16 cellular contexts compared by ENCODE assay signal in genomic region chr2:7375901-7376300, GRCh38.
DNase-seq lines count a peak whose midpoint lies in the region; ATAC-seq and TF ChIP-seq lines count a peak whose summit lies in the region.
"Had no signal": no experiment of that assay in that cellular context is flagged by ENCODE, and none has a peak within 500 bp of the region (broad histone marks: within the 10 kb centered on the region; RNA-seq: fewer than 3 reads in every experiment).

No MANE protein-coding gene starts in this region.

- H3K4me3 ChIP-seq in osteoblast (ENCODE audit: insufficient read depth, low read length) = no peak overlapping the region
- H3K4me3 ChIP-seq: HAP-1 had no signal

- intact Hi-C loops in activated CD4-positive, alpha-beta T cell treated with anti-CD3 and anti-CD28 coated beads for 36 hours (cut with DNase I, micrococcal nuclease) = no loop called here

- no peak overlapping the region for H3K27ac Mint-ChIP-seq in activated CD4-positive, alpha-beta T cell treated with anti-CD3 and anti-CD28 coated beads for 36 hours
- H3K27ac Mint-ChIP-seq: CD4-positive, alpha-beta T cell; IgD-negative memory B cell had no signal

- POLR2A ChIA-PET in activated CD4-positive, alpha-beta T cell treated with anti-CD3 and anti-CD28 coated beads for 36 hours (lab: Charles Lee) = no interaction called here

- no peaks in the 10 kb centered on the region for H3K36me3 ChIP-seq in osteoblast (ENCODE audit: insufficient read depth, low read length)
- H3K36me3 ChIP-seq: BE2C, HAP-1 had no signal

- H3K9me3 Mint-ChIP-seq in activated CD4-positive, alpha-beta T cell treated with anti-CD3 and anti-CD28 coated beads for 36 hours (ENCODE audit: low read depth) = no peaks in the 10 kb centered on the region
- H3K9me3 Mint-ChIP-seq: IgD-negative memory B cell had no signal

- H3K4me2 ChIP-seq in osteoblast (ENCODE audit: insufficient read depth, low read length) = no peak overlapping the region

- no peaks in the 10 kb centered on the region for H3K36me3 Mint-ChIP-seq in activated CD4-positive, alpha-beta T cell treated with anti-CD3 and anti-CD28 coated beads for 36 hours (ENCODE audit: low read depth)

- H2AFZ ChIP-seq in osteoblast (ENCODE audit: low read length) = no peak overlapping the region

- H3K4me1 ChIP-seq in osteoblast (ENCODE audit: insufficient read depth, low read length) = no peaks in the 10 kb centered on the region
- H3K4me1 ChIP-seq: Caco-2, HAP-1 had no signal

- peak; percentile 79 for DNase-seq in G401 (ENCODE audit: low spot score)
- DNase-seq in NCI-H2171 (lab: John Stamatoyannopoulos, UW) = peak; percentile 22
- peak; percentile 19 for DNase-seq in NCI-H69 (lab: John Stamatoyannopoulos, UW)
- peak; percentile 61 for DNase-seq in cerebellum (ENCODE audit: low spot score)
- DNase-seq in activated CD4-positive, alpha-beta T cell treated with anti-CD3 and anti-CD28 coated beads for 36 hours = no peak
- no peak for DNase-seq in activated naive CD4-positive, alpha-beta T cell treated with Interleukin-2 at 50 U/mL for 16 hours
- no peak for DNase-seq in NCI-H1436 treated with DMSO at 0.1 percent for 48 hours (lab: John Stamatoyannopoulos, UW)
- no peak for DNase-seq in osteoblast (ENCODE audit: insufficient read length, low spot score, missing footprints)
- DNase-seq: ACHN; BE2C; Caco-2; CD4-positive, alpha-beta T cell; DMS79 treated with DMSO at 0.1 percent for 48 hours had no signal

- in situ Hi-C loops in G401 (cut with HindIII; ENCODE audit: low sequenced_read_pairs) = no loop called here

- TF ChIP-seq CTCF in osteoblast (IDR thresholded peaks at IDR 0.05; ENCODE audit: extremely low read depth, low read depth, low read length) = no peak

- H3K27me3 Mint-ChIP-seq in activated CD4-positive, alpha-beta T cell treated with anti-CD3 and anti-CD28 coated beads for 36 hours = peaks cover 4% of the 10 kb centered on the region
- H3K27me3 Mint-ChIP-seq: CD4-positive, alpha-beta T cell had no signal

- CTCF ChIA-PET in activated CD4-positive, alpha-beta T cell treated with anti-CD3 and anti-CD28 coated beads for 36 hours (lab: Charles Lee) = no interaction called here

- no peak for ATAC-seq in activated CD4-positive, alpha-beta T cell treated with anti-CD3 and anti-CD28 coated beads for 36 hours
- ATAC-seq: HepG2 had no signal

- no peaks in the 10 kb centered on the region for H4K20me1 ChIP-seq in osteoblast (ENCODE audit: insufficient read depth, low read length)

- no peak overlapping the region for H3K27ac ChIP-seq in osteoblast (ENCODE audit: low read depth, low read length)

- H3K79me2 ChIP-seq in osteoblast (ENCODE audit: insufficient read depth, low read length) = no peaks in the 10 kb centered on the region

- H3K4me3 Mint-ChIP-seq in activated CD4-positive, alpha-beta T cell treated with anti-CD3 and anti-CD28 coated beads for 36 hours = no peak overlapping the region
- H3K4me3 Mint-ChIP-seq: CD4-positive, alpha-beta T cell; IgD-negative memory B cell had no signal

- no peaks in the 10 kb centered on the region for H3K9me3 ChIP-seq in osteoblast (ENCODE audit: low read depth, low read length)
- H3K9me3 ChIP-seq: BE2C, Caco-2, HAP-1 had no signal

- no peaks in the 10 kb centered on the region for H3K27me3 ChIP-seq in osteoblast (ENCODE audit: insufficient read depth, low read length)
- H3K27me3 ChIP-seq: BE2C had no signal

- no peaks in the 10 kb centered on the region for H3K4me1 Mint-ChIP-seq in activated CD4-positive, alpha-beta T cell treated with anti-CD3 and anti-CD28 coated beads for 36 hours

Comparison
In these comparisons a context has a peak if more than half of its experiments do, and no peak if none do; other contexts are left out.
1. DNase-seq: peak in G401 (single experiment), NCI-H2171 (single experiment), NCI-H69 (single experiment) and cerebellum (single experiment); none in activated CD4-positive, alpha-beta T cell treated with anti-CD3 and anti-CD28 coated beads for 36 hours (single experiment), activated naive CD4-positive, alpha-beta T cell treated with Interleukin-2 at 50 U/mL for 16 hours (single experiment), NCI-H1436 treated with DMSO at 0.1 percent for 48 hours (single experiment) and osteoblast (single experiment).